ENCODE assay signal across 18 cellular contexts in genomic region chrX:17638731-17639130, GRCh38.
DNase-seq lines count a peak whose midpoint lies in the region; TF ChIP-seq lines count a peak whose summit lies in the region.
"Had no signal": no experiment of that assay in that cellular context is flagged by ENCODE, and none has a peak within 500 bp of the region (broad histone marks: within the 10 kb centered on the region; RNA-seq: fewer than 3 reads in every experiment).

No MANE protein-coding gene starts in this region.

- no peak overlapping the region for H3K4me3 Mint-ChIP-seq in osteocyte (ENCODE audit: unreplicated experiment)
- H3K4me3 Mint-ChIP-seq: B cell; CD4-positive, CD25-positive, alpha-beta regulatory T cell; T-helper 2 cell treated with Interferon-gamma antibody and Interleukin-4, amounts not matched to agents 5 μg/mL and 100 μg/mL, for 36 hours had no signal

- H3K9me3 Mint-ChIP-seq in osteocyte (ENCODE audit: unreplicated experiment): no peaks in the 10 kb centered on the region
- H3K9me3 Mint-ChIP-seq: T-helper 2 cell treated with Interferon-gamma antibody and Interleukin-4, amounts not matched to agents 5 μg/mL and 100 μg/mL, for 36 hours had no signal

- no peaks in the 10 kb centered on the region for H3K36me3 Mint-ChIP-seq in osteocyte (ENCODE audit: unreplicated experiment)
- H3K36me3 Mint-ChIP-seq: CD4-positive, CD25-positive, alpha-beta regulatory T cell had no signal

- no peaks in the 10 kb centered on the region for H3K27me3 Mint-ChIP-seq in osteocyte (ENCODE audit: unreplicated experiment)
- H3K27me3 Mint-ChIP-seq: CD4-positive, CD25-positive, alpha-beta regulatory T cell had no signal

- in situ Hi-C loops in G401 (cut with HindIII; ENCODE audit: low sequenced_read_pairs): no loop called here

- DNase-seq in D341Med (ENCODE audit: low spot score) (peak; percentile 50), G401 (ENCODE audit: low spot score) (peak; percentile 88), NCI-H446 treated with DMSO at 0.1 percent for 48 hours (lab: John Stamatoyannopoulos, UW) (peak; percentile 73), fibroblast of gingiva (ENCODE audit: low read depth) (peak; percentile 10), ecto neural progenitor cell (ENCODE audit: low spot score) (no peak), osteocyte (ENCODE audit: extremely low spot score, unreplicated experiment) (no peak), NCI-H1417 treated with DMSO at 0.1 percent for 48 hours (lab: John Stamatoyannopoulos, UW) (no peak)
- DNase-seq: ACHN; CD4-positive, CD25-positive, alpha-beta regulatory T cell; DND-41; GDM1; GM23248; HCEC 1CT; NCI-H1930; NCI-H2227 treated with DMSO at 0.1 percent for 48 hours; PC-9 had no signal

- TF ChIP-seq CTCF in osteocyte (IDR thresholded peaks at IDR 0.05): no peak

- no peak overlapping the region for H3K27ac Mint-ChIP-seq in osteocyte (ENCODE audit: unreplicated experiment)
- H3K27ac Mint-ChIP-seq: B cell; CD4-positive, CD25-positive, alpha-beta regulatory T cell; T-helper 2 cell treated with Interferon-gamma antibody and Interleukin-4, amounts not matched to agents 5 μg/mL and 100 μg/mL, for 36 hours had no signal

- peaks cover 11% of the 10 kb centered on the region for H3K4me1 Mint-ChIP-seq in osteocyte (ENCODE audit: unreplicated experiment)
- H3K4me1 Mint-ChIP-seq: B cell had no signal

Comparison
In these comparisons a context has a peak if more than half of its experiments do, and no peak if none do; other contexts are left out.
1. DNase-seq: peak in D341Med (single experiment), G401 (single experiment), NCI-H446 treated with DMSO at 0.1 percent for 48 hours (single experiment) and fibroblast of gingiva (single experiment); none in ecto neural progenitor cell (single experiment), osteocyte (single experiment) and NCI-H1417 treated with DMSO at 0.1 percent for 48 hours (single experiment).